19 cellular contexts compared by ENCODE assay signal in genomic region chr14:30077946-30078345, GRCh38.
"Had no signal": no experiment of that assay in that cellular context is flagged by ENCODE, and none has a peak within 500 bp of the region (broad histone marks: within the 10 kb centered on the region; RNA-seq: fewer than 3 reads in every experiment).

No MANE protein-coding gene starts in this region.

- DNase-seq: activated CD4-positive, alpha-beta T cell treated with anti-CD3 and anti-CD28 coated beads, Interleukin-2, amount 50 U/mL, for 1 hour; activated CD4-positive, CD25-positive, alpha-beta regulatory T cell treated with anti-CD3 and anti-CD28 coated beads, Interleukin-2, amount 50 U/mL, for 72 hours; activated CD8-positive, alpha-beta memory T cell treated with anti-CD3 and anti-CD28 coated beads, Interleukin-2, amount 50 U/mL, for 4 hours; activated naive CD4-positive, alpha-beta T cell treated with anti-CD3 and anti-CD28 coated beads for 36 hours; activated T-cell treated with anti-CD3 and anti-CD28 coated beads, Interleukin-2, amount 50 U/mL, for 4 hours; aorta; cortex of kidney; effector CD8-positive, alpha-beta T cell; foreskin keratinocyte; glutamatergic neuron; lower lobe of right lung; retina; stimulated activated CD4-positive, alpha-beta T cell treated with anti-CD3 and anti-CD28 coated beads, Interleukin-12 subunit alpha, Interleukin-12 subunit beta, amount 100 ng/mL, for 4 hours; stimulated activated CD4-positive, alpha-beta T cell treated with anti-CD3 and anti-CD28 coated beads, Interleukin-1b, Interleukin-23, amount 100 ng/mL, for 48 hours; stimulated activated CD8-positive, alpha-beta memory T cell treated with anti-CD3 and anti-CD28 coated beads, Interleukin-4, amount 100 ng/mL, for 48 hours; stimulated activated naive CD4-positive, alpha-beta T cell; T-helper 17 cell; thyroid gland had no signal

- H3K4me3 ChIP-seq: lower lobe of right lung, thyroid gland had no signal

- H3K27me3 ChIP-seq: foreskin keratinocyte, thyroid gland had no signal

- H3K9me3 ChIP-seq: lower lobe of right lung, thyroid gland had no signal

- H3K36me3 ChIP-seq: lower lobe of right lung, thyroid gland had no signal

- H3K4me1 ChIP-seq: foreskin keratinocyte, lower lobe of right lung, thyroid gland had no signal

- H3K27ac ChIP-seq: foreskin keratinocyte, lower lobe of right lung, thyroid gland, VCaP had no signal
